In the genomic region with DNA sequence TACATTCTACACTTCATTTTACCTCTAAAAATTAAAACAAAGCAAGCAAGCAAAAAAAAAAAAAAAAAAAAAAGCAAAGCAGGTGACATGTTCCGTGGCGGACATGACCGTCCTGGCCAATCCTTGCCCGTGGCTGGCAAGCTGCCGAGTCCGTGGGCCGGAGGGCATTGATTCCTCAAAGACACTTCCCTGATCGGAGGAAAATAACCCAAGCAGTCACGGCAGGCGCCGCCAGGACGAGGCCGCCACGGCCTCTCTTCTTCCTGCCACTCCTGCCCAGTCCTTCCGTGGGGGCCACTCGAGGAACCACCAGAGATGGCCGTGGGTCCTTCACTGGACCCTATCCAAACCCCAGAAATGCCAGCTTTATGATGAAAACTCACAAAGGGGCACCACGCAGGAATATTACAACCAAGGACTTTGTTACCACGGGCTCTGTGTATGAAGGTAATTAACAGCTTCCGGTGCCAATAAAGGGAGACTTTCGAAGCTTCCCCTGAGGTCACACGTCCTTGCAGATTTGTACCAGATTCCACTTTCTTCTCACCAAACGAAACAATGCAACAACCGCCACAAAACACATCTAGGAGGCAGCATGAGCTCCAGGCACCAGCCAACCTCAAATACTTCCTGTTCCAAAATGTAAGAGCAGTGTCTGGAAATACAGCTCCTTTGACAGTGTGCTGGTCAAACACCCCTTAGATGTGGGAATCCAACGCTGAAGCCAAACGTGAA, we compare ENCODE assay signal across 12 cellular contexts.
DNase-seq lines count a peak whose midpoint lies in the region; ATAC-seq and TF ChIP-seq lines count a peak whose summit lies in the region.
"Had no signal": no experiment of that assay in that cellular context is flagged by ENCODE, and none has a peak within 500 bp of the region (broad histone marks: within the 10 kb centered on the region; RNA-seq: fewer than 3 reads in every experiment).

No MANE protein-coding gene starts in this region.

- peaks cover 38% of the 10 kb centered on the region for H3K4me1 ChIP-seq in A673 (ENCODE audit: insufficient read depth, low read length, poor library complexity, severe bottlenecking)

- intact Hi-C loops in A673 (cut with micrococcal nuclease; ENCODE audit: unreplicated experiment) = no loop called here

- CTCF ChIA-PET in A673 (lab: Charles Lee) = no interaction called here

- H3K36me3 Mint-ChIP-seq in activated naive CD8-positive, alpha-beta T cell treated with anti-CD3 and anti-CD28 coated beads, Interleukin-2, amount 10 ng/mL, durations not matched to agents 7 days and 5 days = peaks cover 14% of the 10 kb centered on the region
- peaks cover 0 to 6% (median 0%) of the 10 kb centered on the region in 3 donors for H3K36me3 Mint-ChIP-seq in naive thymus-derived CD8-positive, alpha-beta T cell

- H3K4me3 ChIP-seq in A673 (ENCODE audit: low read depth, low read length, poor library complexity, severe bottlenecking) = no peak overlapping the region

- peak overlapping the region; percentile 95 for H3K27ac Mint-ChIP-seq in activated naive CD8-positive, alpha-beta T cell treated with anti-CD3 and anti-CD28 coated beads, Interleukin-2, amount 10 ng/mL, durations not matched to agents 7 days and 5 days
- H3K27ac Mint-ChIP-seq in naive thymus-derived CD8-positive, alpha-beta T cell = peak overlapping the region; percentile 65 to 94 (median 89)

- no TSS peak for BruUV-seq in A673 (replicated peaks; lab: Mats Ljungman, UMichigan)

- DNase-seq in A673 (ENCODE audit: low spot score) = peak; percentile 53
- DNase-seq in activated naive CD8-positive, alpha-beta T cell treated with anti-CD3 and anti-CD28 coated beads, Interleukin-2, amount 10 ng/mL, durations not matched to agents 7 days and 5 days = no peak
- DNase-seq in naive thymus-derived CD8-positive, alpha-beta T cell = peak in 5 of 10 donors; percentile 11 to 60 (median 31)
- DNase-seq in NCI-H2196 treated with DMSO at 0.1 percent for 48 hours (lab: John Stamatoyannopoulos, UW; ENCODE audit: unreplicated experiment) = no peak
- DNase-seq: activated CD4-positive, CD25-positive, alpha-beta regulatory T cell treated with anti-CD3 and anti-CD28 coated beads, Interleukin-2, amount 50 U/mL, for 72 hours; GOT3 had no signal

- H3K4me1 Mint-ChIP-seq in activated naive CD8-positive, alpha-beta T cell treated with anti-CD3 and anti-CD28 coated beads, Interleukin-2, amount 10 ng/mL, durations not matched to agents 7 days and 5 days = peaks cover 44% of the 10 kb centered on the region
- H3K4me1 Mint-ChIP-seq in naive thymus-derived CD8-positive, alpha-beta T cell = peaks cover 34 to 86% (median 68%) of the 10 kb centered on the region in 4 donors

- TF ChIP-seq CTCF in A673 (conservative IDR thresholded peaks at IDR 0.05; ENCODE audit: low read depth, low read length) = no peak

- POLR2A ChIA-PET in A673 (lab: Charles Lee; ENCODE audit: low non-redundant PET) = no interaction called here
- POLR2A ChIA-PET in activated naive CD8-positive, alpha-beta T cell treated with anti-CD3 and anti-CD28 coated beads, Interleukin-2, amount 10 ng/mL, durations not matched to agents 7 days and 5 days (lab: Charles Lee) = interaction anchor here (0.7 to 1.0 kb wide), 5 partner anchors 14 to 87 kb away, joined by 3 to 6 read pairs (median 3); no protein-coding TSS in a partner anchor
- POLR2A ChIA-PET in naive thymus-derived CD8-positive, alpha-beta T cell (lab: Charles Lee) = interaction anchor here (0.8 to 1.2 kb wide), 5 partner anchors 13 to 169 kb away, joined by 3 to 11 read pairs (median 3); no protein-coding TSS in a partner anchor

- no peaks in the 10 kb centered on the region for H3K27me3 Mint-ChIP-seq in activated naive CD8-positive, alpha-beta T cell treated with anti-CD3 and anti-CD28 coated beads, Interleukin-2, amount 10 ng/mL, durations not matched to agents 7 days and 5 days
- H3K27me3 Mint-ChIP-seq in naive thymus-derived CD8-positive, alpha-beta T cell = no peaks in the 10 kb centered on the region

- ATAC-seq in activated naive CD8-positive, alpha-beta T cell treated with anti-CD3 and anti-CD28 coated beads, Interleukin-2, amount 10 ng/mL, durations not matched to agents 7 days and 5 days (ENCODE audit: low read depth) = peak; percentile 65
- ATAC-seq in naive thymus-derived CD8-positive, alpha-beta T cell = peak; percentile 58 to 77
- ATAC-seq in GM21360 (IDR thresholded peaks at IDR 0.05; ENCODE audit: unreplicated experiment) = no peak
- no peak for ATAC-seq in GM18520 (IDR thresholded peaks at IDR 0.05; ENCODE audit: unreplicated experiment)
- ATAC-seq in GM18870 (IDR thresholded peaks at IDR 0.05; ENCODE audit: unreplicated experiment) = no peak

- no peaks in the 10 kb centered on the region for H3K27me3 ChIP-seq in A673 (replicated peaks; ENCODE audit: insufficient read depth, low read depth, low read length, poor library complexity)
- H3K27me3 ChIP-seq: Peyer's patch had no signal

- peak overlapping the region; percentile 74 for H3K4me3 Mint-ChIP-seq in activated naive CD8-positive, alpha-beta T cell treated with anti-CD3 and anti-CD28 coated beads, Interleukin-2, amount 10 ng/mL, durations not matched to agents 7 days and 5 days
- peak overlapping the region; percentile 50 to 81 (median 68) for H3K4me3 Mint-ChIP-seq in naive thymus-derived CD8-positive, alpha-beta T cell

- H3K9me3 ChIP-seq in A673 (ENCODE audit: low read depth, low read length, poor library complexity, severe bottlenecking) = no peaks in the 10 kb centered on the region
- no peaks in the 10 kb centered on the region for H3K9me3 ChIP-seq in KOPT-K1 (ENCODE audit: insufficient read depth, low read length, poor library complexity, severe bottlenecking)
- H3K9me3 ChIP-seq: Peyer's patch had no signal

- peak overlapping the region; percentile 22 for H3K27ac ChIP-seq in A673 (ENCODE audit: low read depth, low read length, poor library complexity, severe bottlenecking)
- peak overlapping the region; percentile 81 for H3K27ac ChIP-seq in KOPT-K1 (ENCODE audit: low read depth, low read length, poor library complexity, severe bottlenecking)
- H3K27ac ChIP-seq: C4-2B had no signal

- no peaks in the 10 kb centered on the region for H3K9me3 Mint-ChIP-seq in activated naive CD8-positive, alpha-beta T cell treated with anti-CD3 and anti-CD28 coated beads, Interleukin-2, amount 10 ng/mL, durations not matched to agents 7 days and 5 days
- H3K9me3 Mint-ChIP-seq in naive thymus-derived CD8-positive, alpha-beta T cell = no peaks in the 10 kb centered on the region

- H3K36me3 ChIP-seq in A673 (ENCODE audit: insufficient read depth, low read length, poor library complexity, severe bottlenecking) (no peaks in the 10 kb centered on the region), KOPT-K1 (ENCODE audit: insufficient read depth, low read length) (peaks cover 34% of the 10 kb centered on the region)
- H3K36me3 ChIP-seq: Peyer's patch had no signal

Comparison
In these comparisons a context has a peak if more than half of its experiments do, and no peak if none do; other contexts are left out.
1. ATAC-seq: peak in activated naive CD8-positive, alpha-beta T cell treated with anti-CD3 and anti-CD28 coated beads, Interleukin-2, amount 10 ng/mL, durations not matched to agents 7 days and 5 days (single experiment) and naive thymus-derived CD8-positive, alpha-beta T cell (2 of 2); none in GM21360 (single experiment), GM18520 (single experiment) and GM18870 (single experiment).